In the genomic region with DNA sequence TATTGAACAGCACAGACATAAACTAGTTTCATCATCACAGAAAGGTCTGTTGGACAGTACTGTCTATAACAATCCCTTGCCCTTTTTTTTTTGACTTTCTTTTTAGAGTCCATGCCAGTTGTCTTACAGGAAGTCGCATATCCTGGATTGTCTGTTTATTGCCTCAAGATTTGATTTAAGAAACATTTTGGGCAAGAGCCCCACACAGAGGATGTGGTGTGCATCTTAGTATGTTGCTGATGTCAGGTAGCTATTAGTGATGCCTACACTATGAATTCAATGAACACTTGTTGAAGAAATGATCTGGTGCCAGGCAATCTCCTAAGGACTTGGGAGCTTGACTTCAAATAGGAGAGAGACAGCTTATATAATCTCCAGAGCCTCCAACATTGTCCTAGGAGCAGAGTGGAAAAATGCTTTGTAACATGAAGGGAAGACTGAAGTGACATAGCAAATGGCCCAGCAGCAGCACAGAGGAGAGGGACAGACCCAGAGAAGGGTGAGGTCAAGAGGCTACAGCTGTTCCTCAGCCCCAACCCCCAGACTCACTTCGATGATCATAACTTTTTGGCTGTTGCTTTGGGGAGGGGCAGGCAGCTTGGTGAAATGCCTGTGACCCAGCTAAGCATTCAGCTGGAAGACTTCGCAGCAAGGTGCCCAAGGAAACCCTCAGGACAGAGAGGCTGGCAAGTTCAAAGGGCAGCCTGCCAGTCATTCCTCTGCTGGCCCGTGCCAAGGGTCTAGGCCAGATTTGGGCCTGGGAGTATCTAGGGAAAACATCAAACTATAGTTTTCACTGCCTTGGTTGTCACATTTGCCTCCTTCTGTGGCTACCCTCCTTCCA, we compare ENCODE assay signal across 19 cellular contexts. TPM values are rescaled to one million over a fixed set of nuclear protein-coding genes. Genes with fewer than 3 reads are reported as not detected.
DNase-seq lines count a peak whose midpoint lies in the region; ATAC-seq and TF ChIP-seq lines count a peak whose summit lies in the region.
"Had no signal": no experiment of that assay in that cellular context is flagged by ENCODE, and none has a peak within 500 bp of the region (broad histone marks: within the 10 kb centered on the region; RNA-seq: fewer than 3 reads in every experiment).

No MANE protein-coding gene starts in this region.

- H3K27ac ChIP-seq in heart left ventricle: peak overlapping the region in 11 of 12 donors; percentile 40 to 85 (median 77)
- H3K27ac ChIP-seq: Peyer's patch had no signal

- TF ChIP-seq CTCF in heart left ventricle (IDR thresholded peaks at IDR 0.05) (no peak), fibroblast of mammary gland (conservative IDR thresholded peaks at IDR 0.05; ENCODE audit: control insufficient read depth, insufficient read depth, low read depth, low read length) (no peak), osteocyte (IDR thresholded peaks at IDR 0.05) (no peak)

- no peak overlapping the region for H3K4me3 Mint-ChIP-seq in T-helper 1 cell treated with Interleukin-12 subunit alpha and Interleukin-12 subunit beta and Interleukin-4 antibody, amounts not matched to agents 30 μg/mL and 1 μg/mL, for 36 hours
- H3K4me3 Mint-ChIP-seq in stimulated activated memory B cell treated with anti-CD40 and anti-IgM and Interleukin-4, amounts not matched to agents 10 μg/mL and 1 μg/mL and 100 μg/mL, for 72 hours: no peak overlapping the region
- H3K4me3 Mint-ChIP-seq in osteocyte (ENCODE audit: unreplicated experiment): no peak overlapping the region
- H3K4me3 Mint-ChIP-seq: immature natural killer cell had no signal

- H3K27me3 ChIP-seq in heart left ventricle: no peaks in the 10 kb centered on the region
- H3K27me3 ChIP-seq: Peyer's patch had no signal

- H3K4me1 Mint-ChIP-seq in T-helper 1 cell treated with Interleukin-12 subunit alpha and Interleukin-12 subunit beta and Interleukin-4 antibody, amounts not matched to agents 30 μg/mL and 1 μg/mL, for 36 hours (ENCODE audit: low read depth): peaks cover 11% of the 10 kb centered on the region
- peaks cover 12% of the 10 kb centered on the region for H3K4me1 Mint-ChIP-seq in stimulated activated memory B cell treated with anti-CD40 and anti-IgM and Interleukin-4, amounts not matched to agents 10 μg/mL and 1 μg/mL and 100 μg/mL, for 72 hours
- no peaks in the 10 kb centered on the region for H3K4me1 Mint-ChIP-seq in osteocyte (ENCODE audit: unreplicated experiment)

- intact Hi-C loops in heart left ventricle (cut with DNase I) (no loop called here), Right ventricle myocardium superior (cut with DNase I) (no loop called here)

- TF ChIP-seq POLR2A in heart left ventricle (IDR thresholded peaks at IDR 0.05): no peak

- DNase-seq in heart left ventricle: no peak
- DNase-seq in Right ventricle myocardium superior: no peak
- peak; percentile 7 for DNase-seq in fibroblast of mammary gland (ENCODE audit: low read depth)
- no peak for DNase-seq in osteocyte (ENCODE audit: extremely low spot score, unreplicated experiment)
- DNase-seq in iPS-NIHi11 (ENCODE audit: low spot score): no peak
- DNase-seq: activated T-cell treated with anti-CD3 and anti-CD28 coated beads, Interleukin-2, amount 50 U/mL, for 48 hours; effector CD4-positive, alpha-beta T cell; KBM-7; mesendoderm; NCI-H1694 treated with DMSO at 0.1 percent for 48 hours; NCI-H510A; occipital lobe; Peyer's patch; stimulated activated CD4-positive, alpha-beta T cell treated with anti-CD3 and anti-CD28 coated beads, Interleukin-12 subunit alpha, Interleukin-12 subunit beta, amount 100 ng/mL, for 4 hours; SW 1271 had no signal

- H3K27ac Mint-ChIP-seq in T-helper 1 cell treated with Interleukin-12 subunit alpha and Interleukin-12 subunit beta and Interleukin-4 antibody, amounts not matched to agents 30 μg/mL and 1 μg/mL, for 36 hours: peak overlapping the region; percentile 85
- H3K27ac Mint-ChIP-seq in stimulated activated memory B cell treated with anti-CD40 and anti-IgM and Interleukin-4, amounts not matched to agents 10 μg/mL and 1 μg/mL and 100 μg/mL, for 72 hours: peak overlapping the region; percentile 14
- no peak overlapping the region for H3K27ac Mint-ChIP-seq in osteocyte (ENCODE audit: unreplicated experiment)

- H3K4me3 ChIP-seq in heart left ventricle: no peak overlapping the region
- H3K4me3 ChIP-seq in fibroblast of mammary gland (ENCODE audit: control insufficient read depth, low read depth, low read length): no peak overlapping the region
- H3K4me3 ChIP-seq: Peyer's patch had no signal

- ATAC-seq in heart left ventricle (peak in 1 of 4 donors; percentile 12), Right ventricle myocardium superior (ENCODE audit: poor library complexity) (no peak), HG03196 (IDR thresholded peaks at IDR 0.05; ENCODE audit: unreplicated experiment) (no peak)
- no peak for ATAC-seq in stimulated activated memory B cell treated with anti-CD40 and anti-IgM and Interleukin-4, amounts not matched to agents 10 μg/mL and 1 μg/mL and 100 μg/mL, for 72 hours

- H3K27me3 Mint-ChIP-seq in T-helper 1 cell treated with Interleukin-12 subunit alpha and Interleukin-12 subunit beta and Interleukin-4 antibody, amounts not matched to agents 30 μg/mL and 1 μg/mL, for 36 hours (ENCODE audit: low read depth): no peaks in the 10 kb centered on the region
- H3K27me3 Mint-ChIP-seq in stimulated activated memory B cell treated with anti-CD40 and anti-IgM and Interleukin-4, amounts not matched to agents 10 μg/mL and 1 μg/mL and 100 μg/mL, for 72 hours: no peaks in the 10 kb centered on the region
- H3K27me3 Mint-ChIP-seq in osteocyte (ENCODE audit: unreplicated experiment): peaks cover 14% of the 10 kb centered on the region

- no peaks in the 10 kb centered on the region for H3K9me3 ChIP-seq in heart left ventricle
- H3K9me3 ChIP-seq: Peyer's patch had no signal

- H3K36me3 ChIP-seq in heart left ventricle: no peaks in the 10 kb centered on the region
- H3K36me3 ChIP-seq: Peyer's patch had no signal

- H3K9me3 Mint-ChIP-seq in T-helper 1 cell treated with Interleukin-12 subunit alpha and Interleukin-12 subunit beta and Interleukin-4 antibody, amounts not matched to agents 30 μg/mL and 1 μg/mL, for 36 hours: no peaks in the 10 kb centered on the region
- no peaks in the 10 kb centered on the region for H3K9me3 Mint-ChIP-seq in stimulated activated memory B cell treated with anti-CD40 and anti-IgM and Interleukin-4, amounts not matched to agents 10 μg/mL and 1 μg/mL and 100 μg/mL, for 72 hours
- no peaks in the 10 kb centered on the region for H3K9me3 Mint-ChIP-seq in osteocyte (ENCODE audit: unreplicated experiment)
- H3K9me3 Mint-ChIP-seq: immature natural killer cell had no signal

- peaks cover 0 to 37% (median 14%) of the 10 kb centered on the region in 12 donors for H3K4me1 ChIP-seq in heart left ventricle
- H3K4me1 ChIP-seq: Peyer's patch had no signal

- no peaks in the 10 kb centered on the region for H3K36me3 Mint-ChIP-seq in T-helper 1 cell treated with Interleukin-12 subunit alpha and Interleukin-12 subunit beta and Interleukin-4 antibody, amounts not matched to agents 30 μg/mL and 1 μg/mL, for 36 hours (ENCODE audit: low read depth)
- no peaks in the 10 kb centered on the region for H3K36me3 Mint-ChIP-seq in stimulated activated memory B cell treated with anti-CD40 and anti-IgM and Interleukin-4, amounts not matched to agents 10 μg/mL and 1 μg/mL and 100 μg/mL, for 72 hours
- H3K36me3 Mint-ChIP-seq in osteocyte (ENCODE audit: unreplicated experiment): no peaks in the 10 kb centered on the region

- WGBS in heart left ventricle, 4 donors: 49 to 64% (median 61%) methylated on average over 4 of the region's 4 CpGs

RNA-seq across cellular contexts. Expression of a gene that starts 7.6 kb away (rescaled TPM):
- total RNA-seq in heart left ventricle (10 to 100 TPM; 13.8 to 26.0 (median 16.6) TPM), Right ventricle myocardium superior (15.0 TPM), osteocyte (32.0 and 34.2 TPM in 2 replicates)
- 10 to 100 TPM in 1 of 2 donors, 1 to 10 TPM in 1; 6.5 to 13.1 TPM for polyA plus RNA-seq in heart left ventricle

RNA-seq across cellular contexts. Expression of a gene that starts 30.1 kb away (rescaled TPM):
- total RNA-seq in heart left ventricle (100 to 1,000 TPM; 247 to 442 (median 333) TPM), Right ventricle myocardium superior (465 TPM), osteocyte (25.6 and 29.5 TPM in 2 replicates)
- polyA plus RNA-seq in heart left ventricle: 100 to 1,000 TPM; 146 to 198 TPM

RNA-seq across cellular contexts. Expression of a gene that starts 32.9 kb away (rescaled TPM):
- 100 to 1,000 TPM in 8 of 9 donors, 10 to 100 TPM in 1; 83.8 to 240 (median 198) TPM for total RNA-seq in heart left ventricle
- polyA plus RNA-seq in heart left ventricle: 10 to 100 TPM; 73.4 to 75.3 TPM
- total RNA-seq in Right ventricle myocardium superior: 196 TPM
- 189 and 215 TPM in 2 replicates for total RNA-seq in osteocyte
